23 cellular contexts compared by ENCODE assay signal in genomic region chr5:115524199-115524598, GRCh38. TPM values are rescaled to one million over a fixed set of nuclear protein-coding genes. Genes with fewer than 3 reads are reported as not detected.
DNase-seq lines count a peak whose midpoint lies in the region; ATAC-seq and TF ChIP-seq lines count a peak whose summit lies in the region.
"Had no signal": no experiment of that assay in that cellular context is flagged by ENCODE, and none has a peak within 500 bp of the region (broad histone marks: within the 10 kb centered on the region; RNA-seq: fewer than 3 reads in every experiment).

No MANE protein-coding gene starts in this region.

- POLR2A ChIA-PET in SK-N-SH (lab: Yijun Ruan, JAX), result no interaction called here

- H3K36me3 ChIP-seq in ACC112 (ENCODE audit: insufficient read depth, low read length) (peaks cover 66% of the 10 kb centered on the region), SK-N-SH (replicated peaks in 1 of 2; ENCODE audit: control insufficient read depth in 1 of 2, insufficient read depth in 2 of 2, low read length in 1 of 2) (peaks cover 49 to 82% of the 10 kb centered on the region in 2 experiments), WERI-Rb-1 (peaks cover 48% of the 10 kb centered on the region)

- no peak overlapping the region for H3K4me2 ChIP-seq in SK-N-SH
- H3K4me2 ChIP-seq: BLaER1 had no signal

- ATAC-seq in foreskin keratinocyte, result peak; percentile 72
- ATAC-seq: GM23338, HCT116 had no signal

- no peaks in the 10 kb centered on the region for H3K9me2 ChIP-seq in SK-N-SH

- TF ChIP-seq CTCF in SK-N-SH (IDR thresholded peaks at IDR 0.05) (no peak), foreskin keratinocyte (conservative IDR thresholded peaks at IDR 0.05) (no peak), WERI-Rb-1 (IDR thresholded peaks at IDR 0.05; ENCODE audit: low read depth, low read length) (no peak)

- TF ChIP-seq EP300 in SK-N-SH (IDR thresholded peaks at IDR 0.05; ENCODE audit: borderline replicate concordance in 1 of 2, low read depth in 1 of 2, low read length in 1 of 2), result no peak

- H3K79me2 ChIP-seq in ACC112 (ENCODE audit: control insufficient read depth, insufficient read depth, low read length, unreplicated experiment) (peaks cover 61% of the 10 kb centered on the region), SK-N-SH (ENCODE audit: insufficient read depth) (peaks cover 95% of the 10 kb centered on the region)

- no peak overlapping the region for H3K9ac ChIP-seq in SK-N-SH
- H3K9ac ChIP-seq: BLaER1 had no signal

- H3K4me3 ChIP-seq in ACC112 (ENCODE audit: low read depth, low read length), result no peak overlapping the region
- H3K4me3 ChIP-seq in SK-N-SH (ENCODE audit: low read depth in 2 of 2, low read length in 1 of 2), result no peak overlapping the region
- no peak overlapping the region for H3K4me3 ChIP-seq in WERI-Rb-1 (ENCODE audit: low read depth, low read length)
- H3K4me3 ChIP-seq: BLaER1, GM12878, GM23338, Peyer's patch, SJCRH30 had no signal

- WGBS in SK-N-SH (ENCODE audit: low lambda C conversion rate), result 57% methylated on average over 5 of the region's 5 CpGs

- CTCF ChIA-PET in SK-N-SH (lab: Yijun Ruan, JAX), result interaction anchor here (0.9 kb wide), 1 partner anchor 9 kb away, joined by 3 read pairs; no protein-coding TSS in a partner anchor

- H3F3A ChIP-seq in SK-N-SH (replicated peaks; ENCODE audit: insufficient read depth), result peaks cover 15% of the 10 kb centered on the region

- peaks cover 20% of the 10 kb centered on the region for H3K4me1 ChIP-seq in ACC112 (ENCODE audit: control insufficient read depth, insufficient read depth, low read length, unreplicated experiment)
- peaks cover 2 to 18% of the 10 kb centered on the region in 2 experiments; a peak in 3 of 4 replicates for H3K4me1 ChIP-seq in SK-N-SH (ENCODE audit: control insufficient read depth in 1 of 2, insufficient read depth in 2 of 2, low read depth in 1 of 2, low read length in 1 of 2)
- peaks cover 3% of the 10 kb centered on the region for H3K4me1 ChIP-seq in foreskin keratinocyte
- H3K4me1 ChIP-seq: BLaER1, SJCRH30 had no signal

- no peak for TF ChIP-seq RAD21 in SK-N-SH (IDR thresholded peaks at IDR 0.05; ENCODE audit: low read length)

- DNase-seq in ELR (ENCODE audit: low read depth), result peak; percentile 40
- DNase-seq in SK-N-SH, result no peak
- peak in 1 of 2 donors; percentile 28 for DNase-seq in foreskin keratinocyte
- DNase-seq in WERI-Rb-1, result no peak
- no peak for DNase-seq in dermis blood vessel endothelial cell
- no peak for DNase-seq in NCI-H1417 (lab: John Stamatoyannopoulos, UW)
- DNase-seq: CD4-positive, alpha-beta T cell; COR-L47; DMS79; KG1; NCI-H1105; NCI-H2029 treated with DMSO at 0.1 percent for 48 hours; NCI-H226; NCI-H524; NCI-H774; NK-92 treated with Interleukin-12 subunit alpha and Interleukin-12 subunit beta, amount 100 ng/mL, for 24 hours; Peyer's patch; SJCRH30 had no signal

- H3K27me3 ChIP-seq in ACC112 (ENCODE audit: insufficient read depth, low read length) (no peaks in the 10 kb centered on the region), SK-N-SH (ENCODE audit: insufficient read depth) (no peaks in the 10 kb centered on the region), foreskin keratinocyte (no peaks in the 10 kb centered on the region), WERI-Rb-1 (ENCODE audit: insufficient read depth, low read depth, severe bottlenecking) (no peaks in the 10 kb centered on the region)
- H3K27me3 ChIP-seq: BLaER1, Peyer's patch, SJCRH30 had no signal

- no peaks in the 10 kb centered on the region for H3K9me3 ChIP-seq in SK-N-SH
- H3K9me3 ChIP-seq in WERI-Rb-1 (ENCODE audit: severe bottlenecking), result no peaks in the 10 kb centered on the region
- H3K9me3 ChIP-seq: BLaER1, Peyer's patch, SJCRH30 had no signal

- H4K20me1 ChIP-seq in SK-N-SH (ENCODE audit: insufficient read depth), result peaks cover 47% of the 10 kb centered on the region

- no peak overlapping the region for H2AFZ ChIP-seq in ACC112 (ENCODE audit: low read length, unreplicated experiment)
- H2AFZ ChIP-seq in SK-N-SH (ENCODE audit: low read depth), result no peak overlapping the region
- H2AFZ ChIP-seq: GM23338 had no signal

- H3K27ac ChIP-seq in ACC112 (ENCODE audit: low read depth, low read length), result 0 out of 2 replicates have a peak overlapping the region, but pooled peaks have one; percentile 21
- H3K27ac ChIP-seq in SK-N-SH (ENCODE audit: low read depth in 2 of 2, low read length in 1 of 2), result 0 out of 4 replicates have a peak overlapping the region, but pooled peaks of 1 of the 2 experiments have one; percentile 7
- no peak overlapping the region for H3K27ac ChIP-seq in foreskin keratinocyte
- no peak overlapping the region for H3K27ac ChIP-seq in WERI-Rb-1
- H3K27ac ChIP-seq: BLaER1, Peyer's patch, SJCRH30 had no signal

TF ChIP-seq in SK-N-SH, 30 proteins besides CTCF, POLR2A, EP300 and RAD21:
- TF ChIP-seq PBX3 (IDR thresholded peaks at IDR 0.05) (peak; percentile 41; the same call in 1 of the 2 replicates), GATA2 (CRISPR knock-in tag; IDR thresholded peaks at IDR 0.05) (no peak), FOSL2 (IDR thresholded peaks at IDR 0.05; ENCODE audit: borderline replicate concordance, low read depth) (peak; percentile 12; the same call in 1 of the 2 replicates)

RNA-seq across cellular contexts. Expression of gene FEM1C, which starts 20.4 kb away (rescaled TPM):
- 2.8 and 3.9 TPM in 2 replicates for polyA plus RNA-seq in SK-N-SH (2012; rRNA removed)
- polyA plus RNA-seq in SK-N-SH (2012; cell fraction: cytosol; rRNA removed), result 3.6 and 4.3 TPM in 2 replicates
- 2.9 and 6.4 TPM in 2 replicates for polyA plus RNA-seq in SK-N-SH (2012; cell fraction: nucleus; rRNA removed)
- 11.0 and 11.8 TPM in 2 replicates for total RNA-seq in foreskin keratinocyte
- polyA plus RNA-seq in foreskin keratinocyte, result 2.8 and 3.4 TPM in 2 replicates
- 15.0 and 19.3 TPM in 2 replicates for total RNA-seq in dermis blood vessel endothelial cell
